Comparison of ENCODE assay signal across 1 cellular context in the genomic region with DNA sequence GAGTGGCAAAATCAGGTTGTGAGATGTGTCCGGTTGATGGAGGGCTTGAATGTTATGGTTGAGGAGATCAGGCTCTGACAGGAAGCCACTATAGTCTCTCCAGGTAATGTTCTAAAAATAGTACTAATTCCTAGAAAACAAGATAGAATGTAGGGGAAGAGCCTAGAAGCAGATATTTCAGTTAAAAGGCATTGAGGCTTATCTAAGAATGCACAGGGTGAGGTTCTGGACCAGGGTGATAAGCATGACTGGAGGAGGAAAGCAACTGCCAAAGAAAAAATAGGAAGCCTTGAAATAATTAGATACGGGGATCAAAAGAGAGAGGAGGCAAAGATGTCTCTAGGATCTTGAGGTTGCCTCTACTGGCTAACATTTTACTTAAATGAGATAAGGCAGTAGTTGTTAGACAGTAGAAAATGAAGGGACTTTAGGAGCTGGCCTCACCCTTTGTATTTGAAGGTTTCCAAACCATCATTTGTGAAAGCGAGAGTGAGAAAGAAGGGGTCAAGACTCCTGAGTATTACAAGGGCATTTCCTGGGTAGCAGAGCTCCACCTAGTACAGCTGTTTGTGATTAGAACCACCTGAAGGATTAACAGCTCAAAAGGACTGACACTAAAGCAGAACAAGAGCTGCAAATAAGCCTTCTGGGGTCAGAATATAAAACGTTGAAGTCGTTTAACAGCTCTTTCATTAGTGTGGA.
TF ChIP-seq lines count a peak whose summit lies in the region.

No MANE protein-coding gene starts in this region.

TF ChIP-seq in K562, 482 proteins besides CTCF, POLR2A, EP300 and RAD21 (continued from another document and continues in another):
- TF ChIP-seq, protein P1, sequence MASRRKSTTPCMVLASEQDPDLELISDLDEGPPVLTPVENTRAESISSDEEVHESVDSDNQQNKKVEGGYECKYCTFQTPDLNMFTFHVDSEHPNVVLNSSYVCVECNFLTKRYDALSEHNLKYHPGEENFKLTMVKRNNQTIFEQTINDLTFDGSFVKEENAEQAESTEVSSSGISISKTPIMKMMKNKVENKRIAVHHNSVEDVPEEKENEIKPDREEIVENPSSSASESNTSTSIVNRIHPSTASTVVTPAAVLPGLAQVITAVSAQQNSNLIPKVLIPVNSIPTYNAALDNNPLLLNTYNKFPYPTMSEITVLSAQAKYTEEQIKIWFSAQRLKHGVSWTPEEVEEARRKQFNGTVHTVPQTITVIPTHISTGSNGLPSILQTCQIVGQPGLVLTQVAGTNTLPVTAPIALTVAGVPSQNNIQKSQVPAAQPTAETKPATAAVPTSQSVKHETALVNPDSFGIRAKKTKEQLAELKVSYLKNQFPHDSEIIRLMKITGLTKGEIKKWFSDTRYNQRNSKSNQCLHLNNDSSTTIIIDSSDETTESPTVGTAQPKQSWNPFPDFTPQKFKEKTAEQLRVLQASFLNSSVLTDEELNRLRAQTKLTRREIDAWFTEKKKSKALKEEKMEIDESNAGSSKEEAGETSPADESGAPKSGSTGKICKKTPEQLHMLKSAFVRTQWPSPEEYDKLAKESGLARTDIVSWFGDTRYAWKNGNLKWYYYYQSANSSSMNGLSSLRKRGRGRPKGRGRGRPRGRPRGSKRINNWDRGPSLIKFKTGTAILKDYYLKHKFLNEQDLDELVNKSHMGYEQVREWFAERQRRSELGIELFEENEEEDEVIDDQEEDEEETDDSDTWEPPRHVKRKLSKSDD (conservative IDR thresholded peaks at IDR 0.05; ENCODE audit: low read length): no peak
- TF ChIP-seq, protein P2, sequence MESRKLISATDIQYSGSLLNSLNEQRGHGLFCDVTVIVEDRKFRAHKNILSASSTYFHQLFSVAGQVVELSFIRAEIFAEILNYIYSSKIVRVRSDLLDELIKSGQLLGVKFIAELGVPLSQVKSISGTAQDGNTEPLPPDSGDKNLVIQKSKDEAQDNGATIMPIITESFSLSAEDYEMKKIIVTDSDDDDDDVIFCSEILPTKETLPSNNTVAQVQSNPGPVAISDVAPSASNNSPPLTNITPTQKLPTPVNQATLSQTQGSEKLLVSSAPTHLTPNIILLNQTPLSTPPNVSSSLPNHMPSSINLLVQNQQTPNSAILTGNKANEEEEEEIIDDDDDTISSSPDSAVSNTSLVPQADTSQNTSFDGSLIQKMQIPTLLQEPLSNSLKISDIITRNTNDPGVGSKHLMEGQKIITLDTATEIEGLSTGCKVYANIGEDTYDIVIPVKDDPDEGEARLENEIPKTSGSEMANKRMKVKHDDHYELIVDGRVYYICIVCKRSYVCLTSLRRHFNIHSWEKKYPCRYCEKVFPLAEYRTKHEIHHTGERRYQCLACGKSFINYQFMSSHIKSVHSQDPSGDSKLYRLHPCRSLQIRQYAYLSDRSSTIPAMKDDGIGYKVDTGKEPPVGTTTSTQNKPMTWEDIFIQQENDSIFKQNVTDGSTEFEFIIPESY (CRISPR knock-in tag; IDR thresholded peaks at IDR 0.05): no peak
- TF ChIP-seq SP1 (CRISPR knock-in tag; IDR thresholded peaks at IDR 0.05): no peak; the same call in 1 of the 2 replicates
- peak; percentile 76 for TF ChIP-seq FOXJ2 (tag; IDR thresholded peaks at IDR 0.05)
- peak; percentile 86; the same call in 1 of the 2 replicates for TF ChIP-seq ZBED1 (IDR thresholded peaks at IDR 0.05)
- TF ChIP-seq, protein P3, sequence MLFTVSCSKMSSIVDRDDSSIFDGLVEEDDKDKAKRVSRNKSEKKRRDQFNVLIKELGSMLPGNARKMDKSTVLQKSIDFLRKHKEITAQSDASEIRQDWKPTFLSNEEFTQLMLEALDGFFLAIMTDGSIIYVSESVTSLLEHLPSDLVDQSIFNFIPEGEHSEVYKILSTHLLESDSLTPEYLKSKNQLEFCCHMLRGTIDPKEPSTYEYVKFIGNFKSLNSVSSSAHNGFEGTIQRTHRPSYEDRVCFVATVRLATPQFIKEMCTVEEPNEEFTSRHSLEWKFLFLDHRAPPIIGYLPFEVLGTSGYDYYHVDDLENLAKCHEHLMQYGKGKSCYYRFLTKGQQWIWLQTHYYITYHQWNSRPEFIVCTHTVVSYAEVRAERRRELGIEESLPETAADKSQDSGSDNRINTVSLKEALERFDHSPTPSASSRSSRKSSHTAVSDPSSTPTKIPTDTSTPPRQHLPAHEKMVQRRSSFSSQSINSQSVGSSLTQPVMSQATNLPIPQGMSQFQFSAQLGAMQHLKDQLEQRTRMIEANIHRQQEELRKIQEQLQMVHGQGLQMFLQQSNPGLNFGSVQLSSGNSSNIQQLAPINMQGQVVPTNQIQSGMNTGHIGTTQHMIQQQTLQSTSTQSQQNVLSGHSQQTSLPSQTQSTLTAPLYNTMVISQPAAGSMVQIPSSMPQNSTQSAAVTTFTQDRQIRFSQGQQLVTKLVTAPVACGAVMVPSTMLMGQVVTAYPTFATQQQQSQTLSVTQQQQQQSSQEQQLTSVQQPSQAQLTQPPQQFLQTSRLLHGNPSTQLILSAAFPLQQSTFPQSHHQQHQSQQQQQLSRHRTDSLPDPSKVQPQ (CRISPR knock-in tag; IDR thresholded peaks at IDR 0.05; ENCODE audit: borderline replicate concordance): peak; percentile 69; the same call in 1 of the 2 replicates
- TF ChIP-seq GTF2E2 (tag; IDR thresholded peaks at IDR 0.05): peak; percentile 84; the same call in 1 of the 2 replicates
- no peak for TF ChIP-seq ZNF696 (CRISPR knock-in tag; conservative IDR thresholded peaks at IDR 0.05)
- TF ChIP-seq HDAC3 (IDR thresholded peaks at IDR 0.05; ENCODE audit: borderline replicate concordance, partially characterized antibody): peak; percentile 99
- no peak for TF ChIP-seq XRCC4 (IDR thresholded peaks at IDR 0.05; ENCODE audit: extremely low read depth, insufficient read depth, insufficient read length)
- no peak for TF ChIP-seq SRSF7 (optimal IDR thresholded peaks at IDR 0.05; ENCODE audit: low read depth, low read length)
- no peak for TF ChIP-seq PCBP1 (IDR thresholded peaks at IDR 0.05; ENCODE audit: low read depth, low read length, poor library complexity, severe bottlenecking)
- no peak for TF ChIP-seq ZNF699 (CRISPR knock-in tag; IDR thresholded peaks at IDR 0.05; ENCODE audit: insufficient replicate concordance)
- no peak for TF ChIP-seq ZNF830 (CRISPR knock-in tag; IDR thresholded peaks at IDR 0.05)
- TF ChIP-seq FOXK2 (conservative IDR thresholded peaks at IDR 0.05 in 1 of 2, IDR thresholded peaks at IDR 0.05 in 1 of 2; ENCODE audit: low read depth in 2 of 2): peak; percentile 57 to 73
- no peak for TF ChIP-seq SREBF1 (IDR thresholded peaks at IDR 0.05; ENCODE audit: borderline replicate concordance, low read depth, low read length)
- no peak for TF ChIP-seq RBM17 (IDR thresholded peaks at IDR 0.05; ENCODE audit: borderline replicate concordance, low read depth, low read length)
- TF ChIP-seq, protein P4, sequence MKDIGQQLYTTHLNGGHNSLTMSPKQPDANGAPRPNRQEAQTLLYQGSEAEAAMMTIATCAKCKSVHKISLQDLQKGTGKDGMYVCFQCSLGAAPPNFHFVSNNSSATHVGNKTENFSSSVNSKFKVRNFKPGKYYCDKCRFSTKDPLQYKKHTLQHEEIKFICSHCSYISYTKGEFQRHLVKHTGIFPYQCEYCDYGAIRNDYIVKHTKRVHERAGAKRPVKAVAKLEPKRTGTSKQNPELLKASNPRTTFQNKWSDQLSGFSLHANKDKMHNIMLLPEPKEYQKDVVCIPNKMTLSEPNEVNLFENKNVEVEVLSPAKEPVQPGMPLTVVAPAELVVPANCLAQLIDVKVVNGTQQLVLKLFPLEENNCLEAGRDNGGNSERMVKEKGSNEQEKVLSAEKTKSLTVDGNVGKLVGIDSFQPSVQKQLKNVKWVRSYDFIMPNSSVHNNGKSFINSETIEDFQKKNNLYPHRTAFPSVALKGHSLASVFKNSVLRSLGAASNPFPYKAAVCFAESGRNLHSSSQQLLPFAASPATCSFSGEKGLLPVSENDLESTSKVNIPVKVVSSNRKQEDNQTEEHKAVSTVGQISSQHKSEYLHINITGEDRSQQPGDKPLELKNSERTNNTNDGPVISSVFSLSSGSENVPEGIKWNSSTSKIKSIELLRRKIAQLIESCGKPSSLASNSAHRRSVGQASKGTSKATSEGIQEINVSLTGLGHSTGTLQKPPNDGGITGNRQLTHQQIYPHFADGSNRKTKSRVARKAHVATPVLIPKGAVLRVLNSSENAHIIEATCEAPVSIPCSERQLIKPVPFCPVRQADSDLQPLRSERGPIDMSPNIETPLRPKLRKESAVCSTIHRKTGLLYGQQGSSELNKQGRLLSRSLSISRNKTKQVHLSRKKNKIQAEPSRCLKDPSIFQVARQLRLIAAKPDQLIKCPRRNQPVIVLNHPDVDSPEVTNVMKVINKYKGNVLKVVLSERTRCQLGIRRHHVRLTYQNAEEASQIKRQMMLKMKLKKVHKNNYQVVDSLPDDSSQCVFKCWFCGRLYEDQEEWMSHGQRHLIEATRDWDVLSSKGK (CRISPR knock-in tag; IDR thresholded peaks at IDR 0.05): no peak
- TF ChIP-seq, protein P5, sequence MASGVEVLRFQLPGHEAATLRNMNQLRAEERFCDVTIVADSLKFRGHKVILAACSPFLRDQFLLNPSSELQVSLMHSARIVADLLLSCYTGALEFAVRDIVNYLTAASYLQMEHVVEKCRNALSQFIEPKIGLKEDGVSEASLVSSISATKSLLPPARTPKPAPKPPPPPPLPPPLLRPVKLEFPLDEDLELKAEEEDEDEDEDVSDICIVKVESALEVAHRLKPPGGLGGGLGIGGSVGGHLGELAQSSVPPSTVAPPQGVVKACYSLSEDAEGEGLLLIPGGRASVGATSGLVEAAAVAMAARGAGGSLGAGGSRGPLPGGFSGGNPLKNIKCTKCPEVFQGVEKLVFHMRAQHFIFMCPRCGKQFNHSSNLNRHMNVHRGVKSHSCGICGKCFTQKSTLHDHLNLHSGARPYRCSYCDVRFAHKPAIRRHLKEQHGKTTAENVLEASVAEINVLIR (CRISPR knock-in tag; IDR thresholded peaks at IDR 0.05): peak; percentile 47; the same call in 1 of the 2 replicates
- TF ChIP-seq ZNF76 (CRISPR knock-in tag; IDR thresholded peaks at IDR 0.05; ENCODE audit: borderline replicate concordance): peak; percentile 56; the same call in 1 of the 2 replicates
- TF ChIP-seq ZNF431 (CRISPR knock-in tag; IDR thresholded peaks at IDR 0.05): no peak
- no peak for TF ChIP-seq TAF15 (IDR thresholded peaks at IDR 0.05; ENCODE audit: low read depth, low read length)
- TF ChIP-seq ZBTB17 (CRISPR knock-in tag; IDR thresholded peaks at IDR 0.05): peak; percentile 75
- TF ChIP-seq, protein P6, sequence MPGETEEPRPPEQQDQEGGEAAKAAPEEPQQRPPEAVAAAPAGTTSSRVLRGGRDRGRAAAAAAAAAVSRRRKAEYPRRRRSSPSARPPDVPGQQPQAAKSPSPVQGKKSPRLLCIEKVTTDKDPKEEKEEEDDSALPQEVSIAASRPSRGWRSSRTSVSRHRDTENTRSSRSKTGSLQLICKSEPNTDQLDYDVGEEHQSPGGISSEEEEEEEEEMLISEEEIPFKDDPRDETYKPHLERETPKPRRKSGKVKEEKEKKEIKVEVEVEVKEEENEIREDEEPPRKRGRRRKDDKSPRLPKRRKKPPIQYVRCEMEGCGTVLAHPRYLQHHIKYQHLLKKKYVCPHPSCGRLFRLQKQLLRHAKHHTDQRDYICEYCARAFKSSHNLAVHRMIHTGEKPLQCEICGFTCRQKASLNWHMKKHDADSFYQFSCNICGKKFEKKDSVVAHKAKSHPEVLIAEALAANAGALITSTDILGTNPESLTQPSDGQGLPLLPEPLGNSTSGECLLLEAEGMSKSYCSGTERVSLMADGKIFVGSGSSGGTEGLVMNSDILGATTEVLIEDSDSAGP (CRISPR knock-in tag; IDR thresholded peaks at IDR 0.05): no peak
- TF ChIP-seq, protein P7, sequence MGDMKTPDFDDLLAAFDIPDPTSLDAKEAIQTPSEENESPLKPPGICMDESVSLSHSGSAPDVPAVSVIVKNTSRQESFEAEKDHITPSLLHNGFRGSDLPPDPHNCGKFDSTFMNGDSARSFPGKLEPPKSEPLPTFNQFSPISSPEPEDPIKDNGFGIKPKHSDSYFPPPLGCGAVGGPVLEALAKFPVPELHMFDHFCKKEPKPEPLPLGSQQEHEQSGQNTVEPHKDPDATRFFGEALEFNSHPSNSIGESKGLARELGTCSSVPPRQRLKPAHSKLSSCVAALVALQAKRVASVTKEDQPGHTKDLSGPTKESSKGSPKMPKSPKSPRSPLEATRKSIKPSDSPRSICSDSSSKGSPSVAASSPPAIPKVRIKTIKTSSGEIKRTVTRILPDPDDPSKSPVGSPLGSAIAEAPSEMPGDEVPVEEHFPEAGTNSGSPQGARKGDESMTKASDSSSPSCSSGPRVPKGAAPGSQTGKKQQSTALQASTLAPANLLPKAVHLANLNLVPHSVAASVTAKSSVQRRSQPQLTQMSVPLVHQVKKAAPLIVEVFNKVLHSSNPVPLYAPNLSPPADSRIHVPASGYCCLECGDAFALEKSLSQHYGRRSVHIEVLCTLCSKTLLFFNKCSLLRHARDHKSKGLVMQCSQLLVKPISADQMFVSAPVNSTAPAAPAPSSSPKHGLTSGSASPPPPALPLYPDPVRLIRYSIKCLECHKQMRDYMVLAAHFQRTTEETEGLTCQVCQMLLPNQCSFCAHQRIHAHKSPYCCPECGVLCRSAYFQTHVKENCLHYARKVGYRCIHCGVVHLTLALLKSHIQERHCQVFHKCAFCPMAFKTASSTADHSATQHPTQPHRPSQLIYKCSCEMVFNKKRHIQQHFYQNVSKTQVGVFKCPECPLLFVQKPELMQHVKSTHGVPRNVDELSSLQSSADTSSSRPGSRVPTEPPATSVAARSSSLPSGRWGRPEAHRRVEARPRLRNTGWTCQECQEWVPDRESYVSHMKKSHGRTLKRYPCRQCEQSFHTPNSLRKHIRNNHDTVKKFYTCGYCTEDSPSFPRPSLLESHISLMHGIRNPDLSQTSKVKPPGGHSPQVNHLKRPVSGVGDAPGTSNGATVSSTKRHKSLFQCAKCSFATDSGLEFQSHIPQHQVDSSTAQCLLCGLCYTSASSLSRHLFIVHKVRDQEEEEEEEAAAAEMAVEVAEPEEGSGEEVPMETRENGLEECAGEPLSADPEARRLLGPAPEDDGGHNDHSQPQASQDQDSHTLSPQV (IDR thresholded peaks at IDR 0.05): peak; percentile 92
- no peak for TF ChIP-seq CHD1 (IDR thresholded peaks at IDR 0.05; ENCODE audit: low read length)
- TF ChIP-seq SMC3 (conservative IDR thresholded peaks at IDR 0.05; ENCODE audit: insufficient read depth, low read depth, low read length): no peak; the same call in 1 of the 2 replicates
- TF ChIP-seq ZSCAN29 (IDR thresholded peaks at IDR 0.05): no peak
- no peak for TF ChIP-seq PPARD (CRISPR knock-in tag; IDR thresholded peaks at IDR 0.05)
- no peak; the same call in 1 of the 2 replicates for TF ChIP-seq ZNF324 (CRISPR knock-in tag; IDR thresholded peaks at IDR 0.05)
- no peak for TF ChIP-seq NFXL1 (CRISPR knock-in tag; IDR thresholded peaks at IDR 0.05)
- no peak for TF ChIP-seq DIDO1 (tag; IDR thresholded peaks at IDR 0.05; ENCODE audit: low read depth)
- peak; percentile 98 for TF ChIP-seq GATA2 (CRISPR knock-in tag; IDR thresholded peaks at IDR 0.05)
- TF ChIP-seq, protein P8, sequence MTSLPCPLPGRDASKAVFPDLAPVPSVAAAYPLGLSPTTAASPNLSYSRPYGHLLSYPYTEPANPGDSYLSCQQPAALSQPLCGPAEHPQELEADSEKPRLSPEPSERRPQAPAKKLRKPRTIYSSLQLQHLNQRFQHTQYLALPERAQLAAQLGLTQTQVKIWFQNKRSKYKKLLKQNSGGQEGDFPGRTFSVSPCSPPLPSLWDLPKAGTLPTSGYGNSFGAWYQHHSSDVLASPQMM (CRISPR knock-in tag; IDR thresholded peaks at IDR 0.05): no peak
- no peak for TF ChIP-seq PCBP2 (IDR thresholded peaks at IDR 0.05; ENCODE audit: low read depth, low read length, poor library complexity, severe bottlenecking)
- TF ChIP-seq ZC3H8 (IDR thresholded peaks at IDR 0.05): no peak
- no peak for TF ChIP-seq ZBTB7A (IDR thresholded peaks at IDR 0.05; ENCODE audit: borderline replicate concordance, control insufficient read depth, low read depth, low read length)
- TF ChIP-seq, protein P9, sequence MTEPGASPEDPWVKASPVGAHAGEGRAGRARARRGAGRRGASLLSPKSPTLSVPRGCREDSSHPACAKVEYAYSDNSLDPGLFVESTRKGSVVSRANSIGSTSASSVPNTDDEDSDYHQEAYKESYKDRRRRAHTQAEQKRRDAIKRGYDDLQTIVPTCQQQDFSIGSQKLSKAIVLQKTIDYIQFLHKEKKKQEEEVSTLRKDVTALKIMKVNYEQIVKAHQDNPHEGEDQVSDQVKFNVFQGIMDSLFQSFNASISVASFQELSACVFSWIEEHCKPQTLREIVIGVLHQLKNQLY (CRISPR knock-in tag; conservative IDR thresholded peaks at IDR 0.05): no peak
